1 cellular context compared by ENCODE assay signal in genomic region chr5:86617309-86617755, GRCh38.
TF ChIP-seq lines count a peak whose summit lies in the region.

No MANE protein-coding gene starts in this region.

TF ChIP-seq in H1, 55 proteins besides CTCF, POLR2A, EP300 and RAD21 (continued from another document):
- TF ChIP-seq SP4 (IDR thresholded peaks at IDR 0.05; ENCODE audit: low read length) (no peak), KDM5A (IDR thresholded peaks at IDR 0.05; ENCODE audit: low read length) (no peak), CBX8 (IDR thresholded peaks at IDR 0.05; ENCODE audit: borderline replicate concordance, low read depth, low read length) (no peak), SP2 (IDR thresholded peaks at IDR 0.05; ENCODE audit: low read length) (no peak)
